In genomic region chr2:86636842-86637241, GRCh38 we compare ENCODE assay signal across 18 cellular contexts.
"Had no signal": no experiment of that assay in that cellular context is flagged by ENCODE, and none has a peak within 500 bp of the region (broad histone marks: within the 10 kb centered on the region; RNA-seq: fewer than 3 reads in every experiment).

No MANE protein-coding gene starts in this region.

- H3K9me3 ChIP-seq: testis had no signal

- H3K27ac ChIP-seq: coronary artery, heart right ventricle, left lung, lower lobe of right lung, psoas muscle, skin epidermis, testis, tibial nerve had no signal

- H3K4me3 ChIP-seq: coronary artery, dorsolateral prefrontal cortex, heart right ventricle, left lung, lower lobe of right lung, psoas muscle, skin epidermis, testis, tibial nerve had no signal

- H3K27me3 ChIP-seq: dorsolateral prefrontal cortex, heart right ventricle, left lung, testis, tibial nerve had no signal

- H3K36me3 ChIP-seq: heart right ventricle, left lung, lower lobe of right lung, tibial nerve had no signal

- ATAC-seq: heart right ventricle; left lung; lower lobe of right lung; sciatic nerve; stimulated activated naive B cell treated with anti-CD40 and anti-IgM and Interleukin-4, amounts not matched to agents 10 μg/mL and 1 μg/mL and 100 μg/mL, for 72 hours; stimulated activated naive CD8-positive, alpha-beta T cell treated with anti-CD3 and anti-CD28 coated beads, Interleukin-15, amount 100 ng/mL, for 72 hours had no signal

- DNase-seq: effector CD8-positive, alpha-beta T cell; heart right ventricle; hypothalamus; kidney glomerular epithelial cell; left lung; lower lobe of right lung; retina; stimulated activated CD4-positive, alpha-beta T cell treated with anti-CD3 and anti-CD28 coated beads, Interleukin-2, amount 100 ng/mL, for 24 hours; stimulated activated CD4-positive, alpha-beta T cell treated with anti-CD3 and anti-CD28 coated beads, Interleukin-4, amount 100 ng/mL, for 4 hours; stimulated activated naive B cell treated with anti-CD40 and anti-IgM and Interleukin-4, amounts not matched to agents 10 μg/mL and 1 μg/mL and 100 μg/mL, for 72 hours; stimulated activated naive CD8-positive, alpha-beta T cell treated with anti-CD3 and anti-CD28 coated beads, Interleukin-15, amount 100 ng/mL, for 72 hours; testis had no signal

- H3K4me1 ChIP-seq: left lung, lower lobe of right lung, psoas muscle, tibial nerve had no signal
